In the genomic region with DNA sequence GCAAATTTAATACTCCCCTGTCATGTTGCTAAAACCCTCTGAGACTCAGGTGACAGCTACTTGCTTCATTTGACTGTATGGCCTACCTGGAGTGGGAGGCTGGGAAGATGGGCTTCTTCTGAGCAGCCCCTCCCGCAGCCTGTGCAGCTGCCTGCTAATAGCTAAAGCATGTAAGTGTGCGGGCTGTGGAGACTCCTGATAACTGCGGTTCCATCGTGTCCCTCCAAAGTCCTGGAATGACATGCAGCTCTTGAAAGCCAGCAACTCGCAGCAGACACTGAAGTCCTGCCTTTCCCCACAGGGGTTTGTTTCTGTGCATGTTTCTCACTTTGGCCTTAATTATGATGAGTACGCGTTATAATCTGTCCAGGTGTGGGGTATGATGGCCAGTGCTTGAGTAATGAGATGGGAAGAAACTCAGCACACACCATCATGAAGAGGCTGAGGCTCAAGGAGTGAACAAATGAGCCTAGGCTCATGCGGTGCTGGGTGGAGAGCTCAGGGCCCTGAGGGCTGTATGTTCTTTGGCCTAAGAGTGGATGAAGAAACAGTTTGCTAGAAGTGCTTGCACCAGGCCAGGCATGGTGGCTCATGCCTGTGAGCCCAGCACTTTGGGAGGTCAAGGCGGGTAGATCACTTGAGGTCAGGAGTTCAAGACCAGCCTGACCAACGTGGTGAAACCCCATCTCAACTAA, we compare ENCODE assay signal across 20 cellular contexts.
DNase-seq lines count a peak whose midpoint lies in the region; TF ChIP-seq lines count a peak whose summit lies in the region.
"Had no signal": no experiment of that assay in that cellular context is flagged by ENCODE, and none has a peak within 500 bp of the region (broad histone marks: within the 10 kb centered on the region; RNA-seq: fewer than 3 reads in every experiment).

No MANE protein-coding gene starts in this region.

- H3K4me2 ChIP-seq in mesendoderm (ENCODE audit: low read length), result no peak overlapping the region
- H3K4me2 ChIP-seq: A549, BLaER1 had no signal

- no peak overlapping the region for H3K4me3 Mint-ChIP-seq in T-helper 1 cell treated with Interleukin-12 subunit alpha and Interleukin-12 subunit beta and Interleukin-4 antibody, amounts not matched to agents 30 μg/mL and 1 μg/mL, for 36 hours
- H3K4me3 Mint-ChIP-seq in HFFc6, result no peak overlapping the region
- no peak overlapping the region for H3K4me3 Mint-ChIP-seq in activated T-helper 2 cell treated with anti-CD3 and anti-CD28 coated beads, Interferon-gamma antibody, Interleukin-2, Interleukin-4, amounts not matched to agents 10 μg/mL and 5 μg/mL and 100 μg/mL, durations not matched to agents 14 hours and 24 hours and 36 hours (ENCODE audit: low read depth)
- H3K4me3 Mint-ChIP-seq: CD14-positive monocyte; CD8-positive, alpha-beta memory T cell had no signal

- no peak overlapping the region for H2BK120ac ChIP-seq in mesendoderm (ENCODE audit: low read depth, low read length)

- no peak overlapping the region for H3K9ac ChIP-seq in mesendoderm (ENCODE audit: low read length)
- H3K9ac ChIP-seq: BLaER1 had no signal

- peaks cover 7% of the 10 kb centered on the region for H3K4me1 ChIP-seq in mesendoderm (ENCODE audit: control insufficient read depth, low read depth, low read length)
- H3K4me1 ChIP-seq: A549, HAP-1 had no signal

- H3K27ac Mint-ChIP-seq in T-helper 1 cell treated with Interleukin-12 subunit alpha and Interleukin-12 subunit beta and Interleukin-4 antibody, amounts not matched to agents 30 μg/mL and 1 μg/mL, for 36 hours, result peak overlapping the region; percentile 15
- H3K27ac Mint-ChIP-seq in HFFc6, result peak overlapping the region; percentile 20; the same call in 1 of the 2 replicates
- H3K27ac Mint-ChIP-seq in activated T-helper 2 cell treated with anti-CD3 and anti-CD28 coated beads, Interferon-gamma antibody, Interleukin-2, Interleukin-4, amounts not matched to agents 10 μg/mL and 5 μg/mL and 100 μg/mL, durations not matched to agents 14 hours and 24 hours and 36 hours, result peak overlapping the region; percentile 19

- intact Hi-C loops in activated T-helper 2 cell treated with anti-CD3 and anti-CD28 coated beads, Interferon-gamma antibody, Interleukin-2, Interleukin-4, amounts not matched to agents 10 μg/mL and 5 μg/mL and 100 μg/mL, durations not matched to agents 14 hours and 24 hours and 36 hours (cut with micrococcal nuclease), result no loop called here

- H2BK5ac ChIP-seq in mesendoderm (ENCODE audit: low read length), result peak overlapping the region; percentile 16

- no peak overlapping the region for H4K5ac ChIP-seq in mesendoderm (ENCODE audit: low read length)

- no peak overlapping the region for H3K4ac ChIP-seq in mesendoderm (ENCODE audit: low read depth, low read length)

- H3K27ac ChIP-seq in mesendoderm (ENCODE audit: low read depth, low read length), result no peak overlapping the region
- H3K27ac ChIP-seq: 22Rv1, A549, BLaER1 had no signal

- no CpG with 5 or more reads among the region's 10 CpGs for WGBS in mesendoderm (ENCODE audit: extremely low coverage, insufficient coverage, low lambda C conversion rate)

- no peaks in the 10 kb centered on the region for H3K79me2 ChIP-seq in mesendoderm (ENCODE audit: control insufficient read depth, insufficient read depth, low read length)

- no peak overlapping the region for H4K8ac ChIP-seq in mesendoderm (ENCODE audit: low read depth, low read length)

- H3K27me3 Mint-ChIP-seq in T-helper 1 cell treated with Interleukin-12 subunit alpha and Interleukin-12 subunit beta and Interleukin-4 antibody, amounts not matched to agents 30 μg/mL and 1 μg/mL, for 36 hours (ENCODE audit: low read depth), result no peaks in the 10 kb centered on the region
- peaks cover 1% of the 10 kb centered on the region for H3K27me3 Mint-ChIP-seq in HFFc6 (ENCODE audit: insufficient read depth)
- no peaks in the 10 kb centered on the region for H3K27me3 Mint-ChIP-seq in activated T-helper 2 cell treated with anti-CD3 and anti-CD28 coated beads, Interferon-gamma antibody, Interleukin-2, Interleukin-4, amounts not matched to agents 10 μg/mL and 5 μg/mL and 100 μg/mL, durations not matched to agents 14 hours and 24 hours and 36 hours (ENCODE audit: low read depth)
- H3K27me3 Mint-ChIP-seq: CD8-positive, alpha-beta memory T cell had no signal

- no peaks in the 10 kb centered on the region for H3K27me3 ChIP-seq in mesendoderm (ENCODE audit: insufficient read depth, low read length, poor library complexity)
- H3K27me3 ChIP-seq: BLaER1 had no signal

- no peak overlapping the region for H3K18ac ChIP-seq in mesendoderm (ENCODE audit: low read length)

- H3K23ac ChIP-seq in mesendoderm (ENCODE audit: low read length), result no peak overlapping the region

- no peak overlapping the region for H3K4me3 ChIP-seq in mesendoderm (ENCODE audit: low read length)
- H3K4me3 ChIP-seq: A549, BLaER1, HAP-1 had no signal

- H2BK15ac ChIP-seq in mesendoderm (replicated peaks; ENCODE audit: low read depth), result no peak overlapping the region

- peak overlapping the region; percentile 29 for H3K56ac ChIP-seq in mesendoderm (ENCODE audit: low read length)

- no peaks in the 10 kb centered on the region for H3K79me1 ChIP-seq in mesendoderm (ENCODE audit: low read length)

- peak overlapping the region; percentile 20 for H2AK5ac ChIP-seq in mesendoderm (ENCODE audit: low read length)

- DNase-seq in T-helper 1 cell (no peak), HFFc6 (no peak), mesendoderm (no peak), islet precursor cell (no peak), NCI-H1694 (lab: John Stamatoyannopoulos, UW) (no peak), CD1c-positive myeloid dendritic cell (ENCODE audit: extremely low spot score) (no peak)
- no peak for DNase-seq in activated T-helper 2 cell treated with anti-CD3 and anti-CD28 coated beads, Interferon-gamma antibody, Interleukin-2, Interleukin-4, amounts not matched to agents 10 μg/mL and 5 μg/mL and 100 μg/mL, durations not matched to agents 14 hours and 24 hours and 36 hours (ENCODE audit: low spot score)
- DNase-seq: CD8-positive, alpha-beta memory T cell; COR-L47; DMS 273 treated with DMSO at 0.1 percent for 48 hours; DMS53; GDM1; GOT3; KBM-7 had no signal

- H3K4me1 Mint-ChIP-seq in T-helper 1 cell treated with Interleukin-12 subunit alpha and Interleukin-12 subunit beta and Interleukin-4 antibody, amounts not matched to agents 30 μg/mL and 1 μg/mL, for 36 hours (ENCODE audit: low read depth), result peaks cover 14% of the 10 kb centered on the region
- peaks cover 53% of the 10 kb centered on the region for H3K4me1 Mint-ChIP-seq in HFFc6 (ENCODE audit: low read depth)
- H3K4me1 Mint-ChIP-seq in activated T-helper 2 cell treated with anti-CD3 and anti-CD28 coated beads, Interferon-gamma antibody, Interleukin-2, Interleukin-4, amounts not matched to agents 10 μg/mL and 5 μg/mL and 100 μg/mL, durations not matched to agents 14 hours and 24 hours and 36 hours (ENCODE audit: low read depth), result peaks cover 12% of the 10 kb centered on the region

- TF ChIP-seq CTCF in HFFc6 (IDR thresholded peaks at IDR 0.05), result no peak

- H3K36me3 ChIP-seq in mesendoderm (ENCODE audit: control insufficient read depth, insufficient read depth, low read length), result no peaks in the 10 kb centered on the region
- H3K36me3 ChIP-seq: HAP-1 had no signal

- H3K36me3 Mint-ChIP-seq in T-helper 1 cell treated with Interleukin-12 subunit alpha and Interleukin-12 subunit beta and Interleukin-4 antibody, amounts not matched to agents 30 μg/mL and 1 μg/mL, for 36 hours (ENCODE audit: low read depth), result peaks cover 42% of the 10 kb centered on the region
- peaks cover 6% of the 10 kb centered on the region; the same call in 1 of the 2 replicates for H3K36me3 Mint-ChIP-seq in HFFc6 (ENCODE audit: low read depth)
- H3K36me3 Mint-ChIP-seq in activated T-helper 2 cell treated with anti-CD3 and anti-CD28 coated beads, Interferon-gamma antibody, Interleukin-2, Interleukin-4, amounts not matched to agents 10 μg/mL and 5 μg/mL and 100 μg/mL, durations not matched to agents 14 hours and 24 hours and 36 hours (ENCODE audit: low read depth), result peaks cover 38% of the 10 kb centered on the region

- no peaks in the 10 kb centered on the region for H3K9me3 Mint-ChIP-seq in T-helper 1 cell treated with Interleukin-12 subunit alpha and Interleukin-12 subunit beta and Interleukin-4 antibody, amounts not matched to agents 30 μg/mL and 1 μg/mL, for 36 hours
- H3K9me3 Mint-ChIP-seq in HFFc6, result no peaks in the 10 kb centered on the region
- no peaks in the 10 kb centered on the region for H3K9me3 Mint-ChIP-seq in activated T-helper 2 cell treated with anti-CD3 and anti-CD28 coated beads, Interferon-gamma antibody, Interleukin-2, Interleukin-4, amounts not matched to agents 10 μg/mL and 5 μg/mL and 100 μg/mL, durations not matched to agents 14 hours and 24 hours and 36 hours
- H3K9me3 Mint-ChIP-seq: CD14-positive monocyte; CD8-positive, alpha-beta memory T cell had no signal
